Comparison of ENCODE assay signal across 8 cellular contexts in genomic region chr3:47513125-47513929, GRCh38. TPM values are rescaled to one million over a fixed set of nuclear protein-coding genes. Genes with fewer than 3 reads are reported as not detected.
DNase-seq lines count a peak whose midpoint lies in the region; ATAC-seq lines count a peak whose summit lies in the region.

Gene ELP6, minus strand, starts transcription at chr3:47513712. Its CDS starts 122 bp downstream, at chr3:47513590.

- WGBS in mesendoderm (ENCODE audit: extremely low coverage, insufficient coverage, low lambda C conversion rate) = no CpG with 5 or more reads among the region's 71 CpGs

- peak within 1 kb of the TSS; percentile 91 for H3K4me2 ChIP-seq in mesendoderm (ENCODE audit: low read length)

- H3K9me3 ChIP-seq in HUES48 (ENCODE audit: control insufficient read depth, insufficient read depth, low read length) (no peaks in the 10 kb centered on the region), NT2/D1 (ENCODE audit: insufficient read depth, low read length) (no peaks in the 10 kb centered on the region), endocrine pancreas (ENCODE audit: control insufficient read depth, low read length) (no peaks in the 10 kb centered on the region)

- peak within 1 kb of the TSS; percentile 97 for H3K4me3 Mint-ChIP-seq in activated CD8-positive, alpha-beta memory T cell treated with anti-CD3 and anti-CD28 coated beads, Interleukin-2, amount 10 ng/mL, durations not matched to agents 7 days and 5 days

- peak within 1 kb of the TSS; percentile 94 for H3K23ac ChIP-seq in mesendoderm (ENCODE audit: low read length)

- ATAC-seq in GM21390 (IDR thresholded peaks at IDR 0.05; ENCODE audit: unreplicated experiment) = peak; percentile 89
- ATAC-seq in activated CD8-positive, alpha-beta memory T cell treated with anti-CD3 and anti-CD28 coated beads, Interleukin-2, amount 10 ng/mL, durations not matched to agents 7 days and 5 days = peak; percentile 96

- H3K4me3 ChIP-seq in HUES48 (ENCODE audit: low read depth, low read length) (peak within 1 kb of the TSS; percentile 88), NT2/D1 (ENCODE audit: insufficient read length, low read depth) (peak within 1 kb of the TSS; percentile 82), endocrine pancreas (ENCODE audit: control insufficient read depth, insufficient read depth, low read length) (peak within 1 kb of the TSS; percentile 57), mesendoderm (ENCODE audit: low read length) (peak within 1 kb of the TSS; percentile 93)

- H2BK15ac ChIP-seq in mesendoderm (replicated peaks; ENCODE audit: low read depth) = no peak within 1 kb of the TSS

- H3K4me1 ChIP-seq in HUES48 (ENCODE audit: control insufficient read depth, insufficient read depth, low read length) (no peaks in the 10 kb centered on the region), NT2/D1 (ENCODE audit: insufficient read depth, insufficient read length) (peaks cover 4% of the 10 kb centered on the region), endocrine pancreas (ENCODE audit: control insufficient read depth, insufficient read depth, low read length) (no peaks in the 10 kb centered on the region), mesendoderm (ENCODE audit: control insufficient read depth, low read depth, low read length) (no peaks in the 10 kb centered on the region)

- no peak within 1 kb of the TSS for H4K5ac ChIP-seq in mesendoderm (ENCODE audit: low read length)

- peaks cover 9% of the 10 kb centered on the region for H3K79me1 ChIP-seq in mesendoderm (ENCODE audit: low read length)

- H2AK5ac ChIP-seq in mesendoderm (ENCODE audit: low read length) = no peak within 1 kb of the TSS

- peaks cover 28% of the 10 kb centered on the region for H3K36me3 ChIP-seq in HUES48 (ENCODE audit: control insufficient read depth, insufficient read depth, low read length)
- H3K36me3 ChIP-seq in NT2/D1 (ENCODE audit: insufficient read depth, insufficient read length, low read length) = peaks cover 34% of the 10 kb centered on the region
- H3K36me3 ChIP-seq in endocrine pancreas (ENCODE audit: control insufficient read depth, insufficient read depth, low read length) = no peaks in the 10 kb centered on the region
- H3K36me3 ChIP-seq in mesendoderm (ENCODE audit: control insufficient read depth, insufficient read depth, low read length) = peaks cover 2% of the 10 kb centered on the region

- H3K9ac ChIP-seq in HUES48 (ENCODE audit: low read depth, low read length) (peak within 1 kb of the TSS; percentile 82), NT2/D1 (ENCODE audit: insufficient read length, low read depth) (peak within 1 kb of the TSS; percentile 98), endocrine pancreas (ENCODE audit: control insufficient read depth, insufficient read depth, low read length) (peak within 1 kb of the TSS; percentile 74), mesendoderm (ENCODE audit: low read length) (peak within 1 kb of the TSS; percentile 98)

- H3K79me2 ChIP-seq in mesendoderm (ENCODE audit: control insufficient read depth, insufficient read depth, low read length) = peaks cover 11% of the 10 kb centered on the region

- peak; percentile 98 for DNase-seq in D341Med (ENCODE audit: low spot score)
- peak; percentile 95 for DNase-seq in NT2/D1 (ENCODE audit: low read depth, low spot score)
- DNase-seq in activated CD8-positive, alpha-beta memory T cell treated with anti-CD3 and anti-CD28 coated beads, Interleukin-2, amount 10 ng/mL, durations not matched to agents 7 days and 5 days = peak; percentile 99
- DNase-seq in mesendoderm = peak; percentile 98
- DNase-seq in stimulated activated CD8-positive, alpha-beta memory T cell treated with anti-CD3 and anti-CD28 coated beads, Interleukin-15, amount 100 ng/mL, for 1 hour (ENCODE audit: low read depth) = peak; percentile 89

- H3K4me1 Mint-ChIP-seq in activated CD8-positive, alpha-beta memory T cell treated with anti-CD3 and anti-CD28 coated beads, Interleukin-2, amount 10 ng/mL, durations not matched to agents 7 days and 5 days = peaks cover 21% of the 10 kb centered on the region

- peak within 1 kb of the TSS; percentile 93 for H2BK5ac ChIP-seq in mesendoderm (ENCODE audit: low read length)

- no peak within 1 kb of the TSS for H2BK120ac ChIP-seq in mesendoderm (ENCODE audit: low read depth, low read length)

- peak within 1 kb of the TSS; percentile 99 for H3K27ac Mint-ChIP-seq in activated CD8-positive, alpha-beta memory T cell treated with anti-CD3 and anti-CD28 coated beads, Interleukin-2, amount 10 ng/mL, durations not matched to agents 7 days and 5 days

- H3K56ac ChIP-seq in mesendoderm (ENCODE audit: low read length) = peak within 1 kb of the TSS; percentile 94

- H3K36me3 Mint-ChIP-seq in activated CD8-positive, alpha-beta memory T cell treated with anti-CD3 and anti-CD28 coated beads, Interleukin-2, amount 10 ng/mL, durations not matched to agents 7 days and 5 days = peaks cover 16% of the 10 kb centered on the region

- H3K4ac ChIP-seq in mesendoderm (ENCODE audit: low read depth, low read length) = peak within 1 kb of the TSS; percentile 86

- H3K27me3 Mint-ChIP-seq in activated CD8-positive, alpha-beta memory T cell treated with anti-CD3 and anti-CD28 coated beads, Interleukin-2, amount 10 ng/mL, durations not matched to agents 7 days and 5 days = no peaks in the 10 kb centered on the region

- H3K9me3 Mint-ChIP-seq in activated CD8-positive, alpha-beta memory T cell treated with anti-CD3 and anti-CD28 coated beads, Interleukin-2, amount 10 ng/mL, durations not matched to agents 7 days and 5 days (ENCODE audit: low read depth) = no peaks in the 10 kb centered on the region

- CTCF ChIA-PET in activated CD8-positive, alpha-beta memory T cell treated with anti-CD3 and anti-CD28 coated beads, Interleukin-2, amount 10 ng/mL, durations not matched to agents 7 days and 5 days (lab: Charles Lee) = interaction anchor here (0.5 to 1.8 kb wide), 11 partner anchors 9 to 670 kb away, joined by 3 to 15 read pairs (median 3); partner anchors contain the start of gene SCAP

- H4K8ac ChIP-seq in mesendoderm (ENCODE audit: low read depth, low read length) = peak within 1 kb of the TSS; percentile 96

- H3K27me3 ChIP-seq in HUES48 (ENCODE audit: control insufficient read depth, insufficient read depth, low read length) = no peaks in the 10 kb centered on the region
- H3K27me3 ChIP-seq in NT2/D1 (ENCODE audit: insufficient read depth, insufficient read length) = no peaks in the 10 kb centered on the region
- no peaks in the 10 kb centered on the region for H3K27me3 ChIP-seq in endocrine pancreas (ENCODE audit: control insufficient read depth, insufficient read depth, low read length)
- no peaks in the 10 kb centered on the region for H3K27me3 ChIP-seq in mesendoderm (ENCODE audit: insufficient read depth, low read length, poor library complexity)

- H3K27ac ChIP-seq in HUES48 (ENCODE audit: low read depth, low read length) = peak within 1 kb of the TSS; percentile 100
- peak within 1 kb of the TSS; percentile 96 for H3K27ac ChIP-seq in mesendoderm (ENCODE audit: low read depth, low read length)

- H3K18ac ChIP-seq in mesendoderm (ENCODE audit: low read length) = peak within 1 kb of the TSS; percentile 42

RNA-seq across cellular contexts. Expression of gene ELP6, which starts in this region (rescaled TPM):
- 10 to 100 TPM; 46.6 to 48.8 TPM for total RNA-seq in activated CD8-positive, alpha-beta memory T cell treated with anti-CD3 and anti-CD28 coated beads, Interleukin-2, amount 10 ng/mL, durations not matched to agents 7 days and 5 days
- polyA plus RNA-seq in mesendoderm (2013, experiment 1 of 2) = 32.6 TPM
- 31.1 TPM for polyA plus RNA-seq in mesendoderm (2013, experiment 2 of 2)

Comparison
In these comparisons a context has a peak if more than half of its experiments do, and no peak if none do; other contexts are left out.
1. Peak in every context shown above with its lines: DNase-seq, ATAC-seq, H3K4me3 ChIP-seq and H3K27ac ChIP-seq.